In the genomic region with DNA sequence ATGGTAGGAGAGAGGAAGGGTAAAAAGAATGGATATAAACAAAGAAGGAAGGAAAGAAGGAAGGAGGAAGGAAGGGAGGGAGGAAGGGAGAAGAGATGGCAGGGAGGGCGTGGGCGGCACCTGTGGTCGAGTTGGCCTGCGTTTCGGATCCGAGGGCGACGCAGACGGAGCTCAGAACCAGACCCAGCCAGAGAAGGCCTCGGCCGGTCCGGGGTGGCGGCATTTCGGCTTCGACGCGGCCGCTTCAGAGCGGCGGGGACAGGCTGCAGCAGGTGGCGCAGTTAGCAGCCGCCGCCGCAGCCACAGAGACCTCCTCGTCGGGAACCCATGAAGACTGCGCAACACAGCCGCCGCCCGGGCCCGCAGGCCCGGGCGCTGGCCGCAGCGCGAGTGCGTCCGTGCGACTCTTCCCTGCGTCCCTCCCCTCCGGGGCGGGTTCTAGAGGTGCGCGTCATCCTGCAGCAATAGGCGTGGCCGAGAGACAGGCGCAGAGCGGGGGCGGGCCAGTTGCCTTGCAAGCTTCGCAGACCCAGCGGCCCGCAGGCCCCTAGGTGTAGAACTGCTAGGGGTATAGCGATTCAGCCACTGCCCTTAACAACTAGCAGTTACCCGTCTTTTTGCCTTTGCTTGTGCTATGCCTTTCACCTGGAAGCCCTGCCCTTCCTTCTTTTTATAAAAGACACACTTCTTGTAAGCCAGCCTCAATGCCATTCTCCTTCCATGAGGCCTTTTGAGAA, we compare ENCODE assay signal across 1 cellular context.
TF ChIP-seq lines count a peak whose summit lies in the region.

A gene with protein sequence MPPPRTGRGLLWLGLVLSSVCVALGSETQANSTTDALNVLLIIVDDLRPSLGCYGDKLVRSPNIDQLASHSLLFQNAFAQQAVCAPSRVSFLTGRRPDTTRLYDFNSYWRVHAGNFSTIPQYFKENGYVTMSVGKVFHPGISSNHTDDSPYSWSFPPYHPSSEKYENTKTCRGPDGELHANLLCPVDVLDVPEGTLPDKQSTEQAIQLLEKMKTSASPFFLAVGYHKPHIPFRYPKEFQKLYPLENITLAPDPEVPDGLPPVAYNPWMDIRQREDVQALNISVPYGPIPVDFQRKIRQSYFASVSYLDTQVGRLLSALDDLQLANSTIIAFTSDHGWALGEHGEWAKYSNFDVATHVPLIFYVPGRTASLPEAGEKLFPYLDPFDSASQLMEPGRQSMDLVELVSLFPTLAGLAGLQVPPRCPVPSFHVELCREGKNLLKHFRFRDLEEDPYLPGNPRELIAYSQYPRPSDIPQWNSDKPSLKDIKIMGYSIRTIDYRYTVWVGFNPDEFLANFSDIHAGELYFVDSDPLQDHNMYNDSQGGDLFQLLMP (minus strand): TSS at position 392 of the 737 bp plus-strand sequence. CDS start 169 bp downstream, at position 223.

TF ChIP-seq in H1, 55 proteins besides CTCF, POLR2A, EP300 and RAD21:
- TF ChIP-seq ASH2L (IDR thresholded peaks at IDR 0.05; ENCODE audit: low read length) (peak; percentile 32), NANOG (IDR thresholded peaks at IDR 0.05; ENCODE audit: insufficient read depth, low read depth, low read length, poor library complexity, severe bottlenecking) (no peak), PHF8 (conservative IDR thresholded peaks at IDR 0.05; ENCODE audit: low read depth, low read length) (peak; percentile 74), TBP (IDR thresholded peaks at IDR 0.05; ENCODE audit: low read depth, low read length) (peak; percentile 77), TAF7 (optimal IDR thresholded peaks at IDR 0.05; ENCODE audit: borderline replicate concordance, low read depth, low read length) (peak; percentile 35), KDM4A (IDR thresholded peaks at IDR 0.05; ENCODE audit: low read depth, low read length, severe bottlenecking) (peak; percentile 33), ZNF274 (IDR thresholded peaks at IDR 0.05; ENCODE audit: borderline replicate concordance, extremely low read depth, low read length) (no peak), TAF1 (IDR thresholded peaks at IDR 0.05; ENCODE audit: low read depth, low read length) (peak; percentile 89), RNF2 (IDR thresholded peaks at IDR 0.05; ENCODE audit: borderline replicate concordance, low read depth, low read length, missing control alignments, poor library complexity, severe bottlenecking) (no peak), SIRT6 (IDR thresholded peaks at IDR 0.05; ENCODE audit: low read length) (no peak), JUN (IDR thresholded peaks at IDR 0.05; ENCODE audit: low read depth, low read length) (no peak), CEBPB (IDR thresholded peaks at IDR 0.05; ENCODE audit: low read depth, low read length) (peak; percentile 27; the same call in 1 of the 2 replicates), EGR1 (IDR thresholded peaks at IDR 0.05; ENCODE audit: borderline replicate concordance, low read depth, low read length) (peak; percentile 83; the same call in 1 of the 2 replicates), CREB1 (IDR thresholded peaks at IDR 0.05) (peak; percentile 77; the same call in 1 of the 2 replicates), POLR2AphosphoS5 (IDR thresholded peaks at IDR 0.05; ENCODE audit: low read depth, low read length) (peak; percentile 59; the same call in 1 of the 2 replicates)
- TF ChIP-seq, protein P1, sequence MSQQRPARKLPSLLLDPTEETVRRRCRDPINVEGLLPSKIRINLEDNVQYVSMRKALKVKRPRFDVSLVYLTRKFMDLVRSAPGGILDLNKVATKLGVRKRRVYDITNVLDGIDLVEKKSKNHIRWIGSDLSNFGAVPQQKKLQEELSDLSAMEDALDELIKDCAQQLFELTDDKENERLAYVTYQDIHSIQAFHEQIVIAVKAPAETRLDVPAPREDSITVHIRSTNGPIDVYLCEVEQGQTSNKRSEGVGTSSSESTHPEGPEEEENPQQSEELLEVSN (IDR thresholded peaks at IDR 0.05) = peak; percentile 66
- TF ChIP-seq, protein P2, sequence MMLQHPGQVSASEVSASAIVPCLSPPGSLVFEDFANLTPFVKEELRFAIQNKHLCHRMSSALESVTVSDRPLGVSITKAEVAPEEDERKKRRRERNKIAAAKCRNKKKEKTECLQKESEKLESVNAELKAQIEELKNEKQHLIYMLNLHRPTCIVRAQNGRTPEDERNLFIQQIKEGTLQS (IDR thresholded peaks at IDR 0.05; ENCODE audit: insufficient read depth, low read depth, low read length) = no peak
